In the genomic region with DNA sequence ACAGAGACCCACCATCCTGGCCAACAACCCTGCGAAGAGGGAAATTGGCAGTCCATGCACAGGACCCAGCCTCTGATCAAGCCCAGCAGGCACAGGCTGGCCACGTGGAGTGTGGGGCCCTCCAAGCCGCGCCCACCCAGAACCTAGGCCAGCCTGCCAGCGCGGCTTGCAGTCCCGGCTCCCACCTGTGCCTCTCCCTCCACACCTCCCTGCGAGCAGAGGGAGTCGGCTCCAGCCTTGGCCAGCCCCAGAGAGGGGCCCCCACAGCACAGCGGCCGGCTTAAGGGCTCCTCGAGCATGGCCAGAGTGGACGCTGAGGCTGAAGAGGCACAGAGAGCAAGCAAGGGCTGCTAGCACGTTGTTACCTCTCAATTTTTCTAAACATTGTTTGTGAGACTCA, we compare ENCODE assay signal across 20 cellular contexts.
DNase-seq lines count a peak whose midpoint lies in the region; ATAC-seq and TF ChIP-seq lines count a peak whose summit lies in the region.
"Had no signal": no experiment of that assay in that cellular context is flagged by ENCODE, and none has a peak within 500 bp of the region (broad histone marks: within the 10 kb centered on the region; RNA-seq: fewer than 3 reads in every experiment).

No MANE protein-coding gene starts in this region.

- no peaks in the 10 kb centered on the region for H3K27me3 Mint-ChIP-seq in activated naive CD8-positive, alpha-beta T cell treated with anti-CD3 and anti-CD28 coated beads for 36 hours
- no peaks in the 10 kb centered on the region for H3K27me3 Mint-ChIP-seq in activated naive CD8-positive, alpha-beta T cell treated with anti-CD3 and anti-CD28 coated beads, Interleukin-2, amount 50 U/mL, for 24 hours
- H3K27me3 Mint-ChIP-seq in chondrocyte (ENCODE audit: low read depth), result no peaks in the 10 kb centered on the region
- H3K27me3 Mint-ChIP-seq: B cell; CD4-positive, CD25-positive, alpha-beta regulatory T cell had no signal

- no peak for DNase-seq in activated naive CD8-positive, alpha-beta T cell treated with anti-CD3 and anti-CD28 coated beads for 36 hours
- no peak for DNase-seq in activated naive CD8-positive, alpha-beta T cell treated with anti-CD3 and anti-CD28 coated beads, Interleukin-2, amount 50 U/mL, for 24 hours
- DNase-seq in chondrocyte (ENCODE audit: low spot score) (peak; percentile 75), mesenchymal stem cell (no peak), thyroid gland (peak; percentile 27 to 32), DMS 273 (lab: John Stamatoyannopoulos, UW; ENCODE audit: unreplicated experiment) (no peak), NOMO-1 treated with DMSO at 0.1 percent for 48 hours (lab: John Stamatoyannopoulos, UW; ENCODE audit: unreplicated experiment) (no peak)
- DNase-seq: CD4-positive, CD25-positive, alpha-beta regulatory T cell; CD8-positive, alpha-beta T cell; DMS53; DMS79 treated with DMSO at 0.1 percent for 48 hours; GF-D8; GOT3; HFFc6 had no signal

- WGBS in mesenchymal stem cell, result 79% methylated on average over 13 of the region's 14 CpGs
- 51 to 72% methylated on average over 9 to 14 of the region's 14 CpGs for WGBS in thyroid gland, 2 donors

- H3K79me1 ChIP-seq in mesenchymal stem cell (replicated peaks; ENCODE audit: low read length, poor library complexity, severe bottlenecking), result no peaks in the 10 kb centered on the region

- no peak overlapping the region for H3K27ac ChIP-seq in mesenchymal stem cell (ENCODE audit: low read length, poor library complexity, severe bottlenecking)
- H3K27ac ChIP-seq in thyroid gland, result no peak overlapping the region
- H3K27ac ChIP-seq: 22Rv1, BLaER1, C4-2B had no signal

- no peak overlapping the region for H2BK120ac ChIP-seq in mesenchymal stem cell (ENCODE audit: low read depth, low read length)

- no peak overlapping the region for H2BK5ac ChIP-seq in mesenchymal stem cell (ENCODE audit: low read depth, low read length, poor library complexity, severe bottlenecking)

- H2BK15ac ChIP-seq in mesenchymal stem cell (ENCODE audit: low read depth, poor library complexity, severe bottlenecking), result no peak overlapping the region

- no peak for TF ChIP-seq POLR2A in thyroid gland (IDR thresholded peaks at IDR 0.05)

- H3K36me3 ChIP-seq in mesenchymal stem cell (ENCODE audit: control insufficient read depth in 1 of 2, insufficient read depth in 2 of 2, low read depth in 1 of 2, low read length in 2 of 2), result no peaks in the 10 kb centered on the region
- H3K36me3 ChIP-seq in thyroid gland, result no peaks in the 10 kb centered on the region
- H3K36me3 ChIP-seq: BLaER1, HAP-1 had no signal

- H3K4me1 Mint-ChIP-seq in activated naive CD8-positive, alpha-beta T cell treated with anti-CD3 and anti-CD28 coated beads for 36 hours, result no peaks in the 10 kb centered on the region
- no peaks in the 10 kb centered on the region for H3K4me1 Mint-ChIP-seq in activated naive CD8-positive, alpha-beta T cell treated with anti-CD3 and anti-CD28 coated beads, Interleukin-2, amount 50 U/mL, for 24 hours
- H3K4me1 Mint-ChIP-seq in chondrocyte (ENCODE audit: low read depth), result no peaks in the 10 kb centered on the region
- H3K4me1 Mint-ChIP-seq: B cell; CD4-positive, CD25-positive, alpha-beta regulatory T cell had no signal

- no peak for ATAC-seq in activated naive CD8-positive, alpha-beta T cell treated with anti-CD3 and anti-CD28 coated beads, Interleukin-2, amount 50 U/mL, for 24 hours
- ATAC-seq in HG03159 (IDR thresholded peaks at IDR 0.05; ENCODE audit: unreplicated experiment), result no peak
- ATAC-seq: CD8-positive, alpha-beta T cell had no signal

- H3K18ac ChIP-seq in mesenchymal stem cell (ENCODE audit: low read depth in 1 of 2, low read length in 2 of 2), result no peak overlapping the region

- H3K9me3 ChIP-seq in mesenchymal stem cell (ENCODE audit: control insufficient read depth, low read length) (peaks cover 3% of the 10 kb centered on the region), thyroid gland (no peaks in the 10 kb centered on the region)
- H3K9me3 ChIP-seq: HAP-1 had no signal

- no peak for TF ChIP-seq CTCF in chondrocyte (IDR thresholded peaks at IDR 0.05)
- TF ChIP-seq CTCF in thyroid gland (IDR thresholded peaks at IDR 0.05), result no peak

- H3K14ac ChIP-seq in mesenchymal stem cell (ENCODE audit: low read length in 2 of 2), result no peak overlapping the region

- H3K9me3 Mint-ChIP-seq in activated naive CD8-positive, alpha-beta T cell treated with anti-CD3 and anti-CD28 coated beads for 36 hours, result peaks cover 10% of the 10 kb centered on the region
- H3K9me3 Mint-ChIP-seq in activated naive CD8-positive, alpha-beta T cell treated with anti-CD3 and anti-CD28 coated beads, Interleukin-2, amount 50 U/mL, for 24 hours, result peaks cover 6% of the 10 kb centered on the region
- H3K9me3 Mint-ChIP-seq in chondrocyte (ENCODE audit: low read depth), result peaks cover 3% of the 10 kb centered on the region
- H3K9me3 Mint-ChIP-seq: CD8-positive, alpha-beta T cell had no signal

- peaks cover 12% of the 10 kb centered on the region for H3K36me3 Mint-ChIP-seq in activated naive CD8-positive, alpha-beta T cell treated with anti-CD3 and anti-CD28 coated beads for 36 hours
- no peaks in the 10 kb centered on the region for H3K36me3 Mint-ChIP-seq in activated naive CD8-positive, alpha-beta T cell treated with anti-CD3 and anti-CD28 coated beads, Interleukin-2, amount 50 U/mL, for 24 hours (ENCODE audit: low read depth)
- no peaks in the 10 kb centered on the region for H3K36me3 Mint-ChIP-seq in chondrocyte (ENCODE audit: low read depth)
- H3K36me3 Mint-ChIP-seq: CD4-positive, CD25-positive, alpha-beta regulatory T cell had no signal

- no peak overlapping the region for H3K4ac ChIP-seq in mesenchymal stem cell (ENCODE audit: low read depth in 1 of 2, low read length in 2 of 2)

- H3K9ac ChIP-seq in mesenchymal stem cell (ENCODE audit: low read length), result no peak overlapping the region
- H3K9ac ChIP-seq: BLaER1 had no signal

- H3K4me2 ChIP-seq in mesenchymal stem cell (ENCODE audit: low read length, poor library complexity, severe bottlenecking), result no peak overlapping the region
- H3K4me2 ChIP-seq: BLaER1 had no signal

- intact Hi-C loops in thyroid gland (cut with DNase I), result no loop called here

- no peak overlapping the region for H2BK12ac ChIP-seq in mesenchymal stem cell (ENCODE audit: low read length in 2 of 2)

- H2AFZ ChIP-seq in mesenchymal stem cell (ENCODE audit: low read depth, low read length), result no peak overlapping the region

- no peak overlapping the region for H3K23ac ChIP-seq in mesenchymal stem cell (ENCODE audit: low read length in 2 of 2)

- H3K4me3 Mint-ChIP-seq in activated naive CD8-positive, alpha-beta T cell treated with anti-CD3 and anti-CD28 coated beads for 36 hours, result no peak overlapping the region
- no peak overlapping the region for H3K4me3 Mint-ChIP-seq in activated naive CD8-positive, alpha-beta T cell treated with anti-CD3 and anti-CD28 coated beads, Interleukin-2, amount 50 U/mL, for 24 hours
- H3K4me3 Mint-ChIP-seq in chondrocyte (ENCODE audit: unreplicated experiment), result no peak overlapping the region
- H3K4me3 Mint-ChIP-seq: B cell; CD4-positive, CD25-positive, alpha-beta regulatory T cell; CD8-positive, alpha-beta T cell; HFFc6 had no signal

- H3K4me1 ChIP-seq in mesenchymal stem cell (ENCODE audit: control insufficient read depth, insufficient read depth, low read depth, low read length) (no peaks in the 10 kb centered on the region), thyroid gland (peaks cover 0 to 3% of the 10 kb centered on the region in 2 donors)
- H3K4me1 ChIP-seq: HAP-1 had no signal

- H3K27ac Mint-ChIP-seq in activated naive CD8-positive, alpha-beta T cell treated with anti-CD3 and anti-CD28 coated beads for 36 hours, result peak overlapping the region; percentile 29
- H3K27ac Mint-ChIP-seq in activated naive CD8-positive, alpha-beta T cell treated with anti-CD3 and anti-CD28 coated beads, Interleukin-2, amount 50 U/mL, for 24 hours, result no peak overlapping the region
- H3K27ac Mint-ChIP-seq in chondrocyte (ENCODE audit: unreplicated experiment), result no peak overlapping the region
- H3K27ac Mint-ChIP-seq: B cell; CD4-positive, CD25-positive, alpha-beta regulatory T cell; CD8-positive, alpha-beta T cell; HFFc6 had no signal

- H3K27me3 ChIP-seq in mesenchymal stem cell (ENCODE audit: control insufficient read depth in 1 of 2, insufficient read depth in 1 of 2, low read length in 2 of 2) (no peaks in the 10 kb centered on the region), thyroid gland (no peaks in the 10 kb centered on the region)
- H3K27me3 ChIP-seq: BLaER1 had no signal

- H2AK5ac ChIP-seq in mesenchymal stem cell (ENCODE audit: low read length, severe bottlenecking), result no peak overlapping the region

- no peak overlapping the region for H4K8ac ChIP-seq in mesenchymal stem cell (ENCODE audit: low read length)

- no peak overlapping the region for H3K4me3 ChIP-seq in mesenchymal stem cell (ENCODE audit: insufficient read depth in 1 of 2, low read depth in 1 of 2, low read length in 2 of 2)
- no peak overlapping the region for H3K4me3 ChIP-seq in thyroid gland (replicated peaks in 1 of 3)
- H3K4me3 ChIP-seq: BLaER1, HAP-1 had no signal

- H4K91ac ChIP-seq in mesenchymal stem cell (ENCODE audit: low read length), result peak overlapping the region; percentile 48

Comparison
In these comparisons a context has a peak if more than half of its experiments do, and no peak if none do; other contexts are left out.
1. DNase-seq: peak in chondrocyte (single experiment) and thyroid gland (2 of 2); none in activated naive CD8-positive, alpha-beta T cell treated with anti-CD3 and anti-CD28 coated beads for 36 hours (single experiment), activated naive CD8-positive, alpha-beta T cell treated with anti-CD3 and anti-CD28 coated beads, Interleukin-2, amount 50 U/mL, for 24 hours (single experiment), mesenchymal stem cell (single experiment), DMS 273 (single experiment) and NOMO-1 treated with DMSO at 0.1 percent for 48 hours (single experiment).